19 cellular contexts compared by ENCODE assay signal in the genomic region with DNA sequence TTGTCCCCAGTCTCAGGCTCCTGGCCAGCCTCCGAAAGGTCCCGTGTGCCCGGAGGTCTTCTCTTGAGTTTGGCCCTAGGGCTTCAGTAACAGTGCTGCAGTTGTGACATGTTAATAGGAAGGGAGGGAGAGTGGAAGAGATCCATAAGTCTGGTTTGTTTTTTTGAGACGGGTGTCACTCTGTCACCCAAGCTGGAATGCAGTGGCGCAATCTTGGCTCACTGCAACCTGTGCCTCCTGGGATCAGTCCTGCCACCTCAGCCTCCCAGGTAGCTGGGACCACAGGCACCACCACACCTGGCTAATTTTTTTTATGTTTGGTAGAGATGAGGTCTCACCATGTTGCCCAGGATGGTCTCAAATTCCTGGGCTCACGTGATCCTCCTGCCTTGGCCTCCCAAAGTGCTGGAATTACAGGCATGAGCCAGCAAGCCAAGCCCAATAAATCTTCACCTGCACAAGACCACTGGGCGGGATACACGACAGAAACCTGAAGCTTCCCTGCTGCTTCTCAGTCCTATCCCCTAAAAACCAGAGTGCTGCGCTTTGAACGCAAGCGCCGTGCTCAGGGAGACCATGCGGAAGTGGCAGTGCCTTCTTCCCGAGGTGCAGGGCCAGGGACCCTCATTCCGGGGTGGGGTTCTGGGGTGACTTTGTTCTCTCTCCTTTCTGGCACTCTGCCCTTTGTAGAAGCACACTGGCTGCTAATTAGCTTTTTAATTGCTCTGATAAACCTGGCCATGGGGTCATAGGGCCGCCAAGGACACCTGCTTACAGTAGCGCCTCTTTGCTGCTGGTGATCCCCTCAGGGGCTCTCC. TPM values are rescaled to one million over a fixed set of nuclear protein-coding genes. Genes with fewer than 3 reads are reported as not detected.
DNase-seq lines count a peak whose midpoint lies in the region; ATAC-seq and TF ChIP-seq lines count a peak whose summit lies in the region.
"Had no signal": no experiment of that assay in that cellular context is flagged by ENCODE, and none has a peak within 500 bp of the region (broad histone marks: within the 10 kb centered on the region; RNA-seq: fewer than 3 reads in every experiment).

No MANE protein-coding gene starts in this region.

- peaks cover 29% of the 10 kb centered on the region for H4K20me1 ChIP-seq in SK-N-SH (ENCODE audit: insufficient read depth)

- no peak for TF ChIP-seq CTCF in SK-N-SH (IDR thresholded peaks at IDR 0.05)

- WGBS in SK-N-SH (ENCODE audit: low lambda C conversion rate), result 94% methylated on average over 14 of the region's 17 CpGs

- no peak for ATAC-seq in activated naive CD8-positive, alpha-beta T cell treated with anti-CD3 and anti-CD28 coated beads, Interleukin-2, amount 10 ng/mL, durations not matched to agents 7 days and 5 days (ENCODE audit: low read depth)
- ATAC-seq in activated naive CD8-positive, alpha-beta T cell treated with anti-CD3 and anti-CD28 coated beads, Interleukin-2, amount 50 U/mL, for 24 hours, result no peak
- ATAC-seq in stimulated activated memory B cell treated with anti-CD40 and anti-IgM and Interleukin-4, amounts not matched to agents 10 μg/mL and 1 μg/mL and 100 μg/mL, for 72 hours, result no peak
- ATAC-seq in GM19351 (IDR thresholded peaks at IDR 0.05; ENCODE audit: unreplicated experiment), result no peak

- no peak for TF ChIP-seq EP300 in Ishikawa (IDR thresholded peaks at IDR 0.05; ENCODE audit: borderline replicate concordance)
- no peak for TF ChIP-seq EP300 in SK-N-SH (IDR thresholded peaks at IDR 0.05; ENCODE audit: borderline replicate concordance in 1 of 2, low read depth in 1 of 2, low read length in 1 of 2)

- H3K9me2 ChIP-seq in SK-N-SH, result no peaks in the 10 kb centered on the region

- no peaks in the 10 kb centered on the region for H3K9me3 ChIP-seq in SK-N-SH
- H3K9me3 ChIP-seq: SJCRH30 had no signal

- no peak for TF ChIP-seq POLR2A in erythroblast (IDR thresholded peaks at IDR 0.05; ENCODE audit: low read length)

- H3K9ac ChIP-seq in SK-N-SH, result no peak overlapping the region

- peaks cover 3% of the 10 kb centered on the region for H3F3A ChIP-seq in SK-N-SH (replicated peaks; ENCODE audit: insufficient read depth)

- H3K36me3 ChIP-seq in SK-N-SH (replicated peaks in 1 of 2; ENCODE audit: control insufficient read depth in 1 of 2, insufficient read depth in 2 of 2, low read length in 1 of 2), result peaks cover 0 to 51% of the 10 kb centered on the region in 2 experiments

- H3K27ac ChIP-seq in SK-N-SH (ENCODE audit: low read depth in 2 of 2, low read length in 1 of 2), result no peak overlapping the region
- H3K27ac ChIP-seq: HL-60, PC-9, SJCRH30 had no signal

- H3K4me3 ChIP-seq in SK-N-SH (ENCODE audit: low read depth in 2 of 2, low read length in 1 of 2), result no peak overlapping the region
- H3K4me3 ChIP-seq: PC-9, SJCRH30 had no signal

- H3K9me3 Mint-ChIP-seq in activated naive CD8-positive, alpha-beta T cell treated with anti-CD3 and anti-CD28 coated beads, Interleukin-2, amount 10 ng/mL, durations not matched to agents 7 days and 5 days, result no peaks in the 10 kb centered on the region
- H3K9me3 Mint-ChIP-seq in activated naive CD8-positive, alpha-beta T cell treated with anti-CD3 and anti-CD28 coated beads, Interleukin-2, amount 50 U/mL, for 24 hours, result no peaks in the 10 kb centered on the region
- no peaks in the 10 kb centered on the region for H3K9me3 Mint-ChIP-seq in stimulated activated memory B cell treated with anti-CD40 and anti-IgM and Interleukin-4, amounts not matched to agents 10 μg/mL and 1 μg/mL and 100 μg/mL, for 72 hours
- H3K9me3 Mint-ChIP-seq: IgD-negative memory B cell had no signal

- CTCF ChIA-PET in SK-N-SH (lab: Yijun Ruan, JAX), result interaction anchor here (1.0 kb wide), 2 partner anchors 12 to 163 kb away, joined by 3 to 7 read pairs; a partner anchor contains a TSS

- H3K4me2 ChIP-seq in SK-N-SH, result no peak overlapping the region
- H3K4me2 ChIP-seq: PC-9 had no signal

- POLR2A ChIA-PET in activated naive CD8-positive, alpha-beta T cell treated with anti-CD3 and anti-CD28 coated beads, Interleukin-2, amount 10 ng/mL, durations not matched to agents 7 days and 5 days (lab: Charles Lee), result interaction anchor here (0.5 to 0.9 kb wide), 2 partner anchors 11 to 579 kb away, joined by 3 read pairs; a partner anchor contains a TSS
- POLR2A ChIA-PET in SK-N-SH (lab: Yijun Ruan, JAX), result interaction anchor here (3.5 kb wide), 1 partner anchor 11 kb away, joined by 16 read pairs; a partner anchor contains a TSS

- H3K4me1 Mint-ChIP-seq in activated naive CD8-positive, alpha-beta T cell treated with anti-CD3 and anti-CD28 coated beads, Interleukin-2, amount 10 ng/mL, durations not matched to agents 7 days and 5 days, result no peaks in the 10 kb centered on the region
- peaks cover 3% of the 10 kb centered on the region for H3K4me1 Mint-ChIP-seq in activated naive CD8-positive, alpha-beta T cell treated with anti-CD3 and anti-CD28 coated beads, Interleukin-2, amount 50 U/mL, for 24 hours
- H3K4me1 Mint-ChIP-seq in stimulated activated memory B cell treated with anti-CD40 and anti-IgM and Interleukin-4, amounts not matched to agents 10 μg/mL and 1 μg/mL and 100 μg/mL, for 72 hours, result peaks cover 8% of the 10 kb centered on the region
- H3K4me1 Mint-ChIP-seq: IgD-negative memory B cell had no signal

- DNase-seq in activated naive CD8-positive, alpha-beta T cell treated with anti-CD3 and anti-CD28 coated beads, Interleukin-2, amount 10 ng/mL, durations not matched to agents 7 days and 5 days, result no peak
- no peak for DNase-seq in activated naive CD8-positive, alpha-beta T cell treated with anti-CD3 and anti-CD28 coated beads, Interleukin-2, amount 50 U/mL, for 24 hours
- DNase-seq in left kidney (ENCODE audit: low read depth, low spot score), result peak; percentile 71
- DNase-seq in erythroblast (lab: John Stamatoyannopoulos, UW), result no peak
- no peak for DNase-seq in SK-N-SH
- DNase-seq: C1 segment of cervical spinal cord, DMS79 treated with DMSO at 0.1 percent for 48 hours, Kasumi-1, NCI-H1105, NCI-H187, NCI-H345, NCI-H524 treated with DMSO at 0.1 percent for 48 hours, SJCRH30 had no signal

- no peak overlapping the region for H2AFZ ChIP-seq in SK-N-SH (ENCODE audit: low read depth)
- H2AFZ ChIP-seq: PC-9 had no signal

- H3K27ac Mint-ChIP-seq in activated naive CD8-positive, alpha-beta T cell treated with anti-CD3 and anti-CD28 coated beads, Interleukin-2, amount 10 ng/mL, durations not matched to agents 7 days and 5 days, result peak overlapping the region; percentile 25
- no peak overlapping the region for H3K27ac Mint-ChIP-seq in activated naive CD8-positive, alpha-beta T cell treated with anti-CD3 and anti-CD28 coated beads, Interleukin-2, amount 50 U/mL, for 24 hours
- H3K27ac Mint-ChIP-seq in stimulated activated memory B cell treated with anti-CD40 and anti-IgM and Interleukin-4, amounts not matched to agents 10 μg/mL and 1 μg/mL and 100 μg/mL, for 72 hours, result peak overlapping the region; percentile 73

- H3K4me3 Mint-ChIP-seq in activated naive CD8-positive, alpha-beta T cell treated with anti-CD3 and anti-CD28 coated beads, Interleukin-2, amount 10 ng/mL, durations not matched to agents 7 days and 5 days, result no peak overlapping the region
- no peak overlapping the region for H3K4me3 Mint-ChIP-seq in activated naive CD8-positive, alpha-beta T cell treated with anti-CD3 and anti-CD28 coated beads, Interleukin-2, amount 50 U/mL, for 24 hours
- no peak overlapping the region for H3K4me3 Mint-ChIP-seq in stimulated activated memory B cell treated with anti-CD40 and anti-IgM and Interleukin-4, amounts not matched to agents 10 μg/mL and 1 μg/mL and 100 μg/mL, for 72 hours
- H3K4me3 Mint-ChIP-seq: IgD-negative memory B cell had no signal

- no peaks in the 10 kb centered on the region for H3K4me1 ChIP-seq in SK-N-SH (ENCODE audit: control insufficient read depth in 1 of 2, insufficient read depth in 2 of 2, low read depth in 1 of 2, low read length in 1 of 2)

- H3K27me3 Mint-ChIP-seq in activated naive CD8-positive, alpha-beta T cell treated with anti-CD3 and anti-CD28 coated beads, Interleukin-2, amount 10 ng/mL, durations not matched to agents 7 days and 5 days, result no peaks in the 10 kb centered on the region
- H3K27me3 Mint-ChIP-seq in activated naive CD8-positive, alpha-beta T cell treated with anti-CD3 and anti-CD28 coated beads, Interleukin-2, amount 50 U/mL, for 24 hours, result no peaks in the 10 kb centered on the region
- no peaks in the 10 kb centered on the region for H3K27me3 Mint-ChIP-seq in stimulated activated memory B cell treated with anti-CD40 and anti-IgM and Interleukin-4, amounts not matched to agents 10 μg/mL and 1 μg/mL and 100 μg/mL, for 72 hours
- H3K27me3 Mint-ChIP-seq: IgD-negative memory B cell had no signal

- TF ChIP-seq RAD21 in Ishikawa (IDR thresholded peaks at IDR 0.05; ENCODE audit: low read depth) (no peak), SK-N-SH (IDR thresholded peaks at IDR 0.05; ENCODE audit: low read length) (no peak)

- no peaks in the 10 kb centered on the region for H3K27me3 ChIP-seq in SK-N-SH (ENCODE audit: insufficient read depth)
- H3K27me3 ChIP-seq: SJCRH30 had no signal

- peaks cover 18% of the 10 kb centered on the region for H3K36me3 Mint-ChIP-seq in activated naive CD8-positive, alpha-beta T cell treated with anti-CD3 and anti-CD28 coated beads, Interleukin-2, amount 10 ng/mL, durations not matched to agents 7 days and 5 days
- H3K36me3 Mint-ChIP-seq in activated naive CD8-positive, alpha-beta T cell treated with anti-CD3 and anti-CD28 coated beads, Interleukin-2, amount 50 U/mL, for 24 hours (ENCODE audit: low read depth), result peaks cover 9% of the 10 kb centered on the region
- H3K36me3 Mint-ChIP-seq in stimulated activated memory B cell treated with anti-CD40 and anti-IgM and Interleukin-4, amounts not matched to agents 10 μg/mL and 1 μg/mL and 100 μg/mL, for 72 hours, result peaks cover 14% of the 10 kb centered on the region
- H3K36me3 Mint-ChIP-seq: IgD-negative memory B cell had no signal

- peaks cover 34% of the 10 kb centered on the region for H3K79me2 ChIP-seq in SK-N-SH (ENCODE audit: insufficient read depth)

RNA-seq across cellular contexts. Expression of a gene that starts 10.9 kb away (rescaled TPM):
- 10 to 100 TPM; 50.2 to 51.8 TPM for total RNA-seq in activated naive CD8-positive, alpha-beta T cell treated with anti-CD3 and anti-CD28 coated beads, Interleukin-2, amount 10 ng/mL, durations not matched to agents 7 days and 5 days
- 69.9 and 73.0 TPM in 2 replicates for polyA plus RNA-seq in SK-N-SH (2012; rRNA removed)
- 32.5 and 56.2 TPM in 2 replicates for polyA plus RNA-seq in SK-N-SH (2012; cell fraction: cytosol; rRNA removed)
- polyA plus RNA-seq in SK-N-SH (2012; cell fraction: nucleus; rRNA removed), result 95.4 and 106 TPM in 2 replicates

RNA-seq across cellular contexts. Expression of a gene that starts 18.0 kb away (rescaled TPM):
- total RNA-seq in activated naive CD8-positive, alpha-beta T cell treated with anti-CD3 and anti-CD28 coated beads, Interleukin-2, amount 10 ng/mL, durations not matched to agents 7 days and 5 days, result under 1 TPM; 0.40 to 0.69 TPM
- polyA plus RNA-seq in SK-N-SH (2012; rRNA removed), result 14.3 and 19.5 TPM in 2 replicates
- polyA plus RNA-seq in SK-N-SH (2012; cell fraction: cytosol; rRNA removed), result 4.5 and 6.2 TPM in 2 replicates
- polyA plus RNA-seq in SK-N-SH (2012; cell fraction: nucleus; rRNA removed), result 102 and 121 TPM in 2 replicates

RNA-seq across cellular contexts. Expression of a gene that starts 29.9 kb away (rescaled TPM):
- total RNA-seq in activated naive CD8-positive, alpha-beta T cell treated with anti-CD3 and anti-CD28 coated beads, Interleukin-2, amount 10 ng/mL, durations not matched to agents 7 days and 5 days, result 1 to 10 TPM in 1 of 2 experiments, under 1 TPM in 1; 0.88 to 1.1 TPM
- 1.4 and 1.7 TPM in 2 replicates for polyA plus RNA-seq in SK-N-SH (2012; rRNA removed)
- 0.22 and 0.43 TPM in 2 replicates for polyA plus RNA-seq in SK-N-SH (2012; cell fraction: cytosol; rRNA removed)
- polyA plus RNA-seq in SK-N-SH (2012; cell fraction: nucleus; rRNA removed), result 8.7 and 11.6 TPM in 2 replicates
- polyA plus RNA-seq: IgD-negative memory B cell had no signal

RNA-seq across cellular contexts. Expression of a gene that starts 30.8 kb away (rescaled TPM):
- total RNA-seq in activated naive CD8-positive, alpha-beta T cell treated with anti-CD3 and anti-CD28 coated beads, Interleukin-2, amount 10 ng/mL, durations not matched to agents 7 days and 5 days, result 10 to 100 TPM; 95.5 to 97.3 TPM
- 39.8 and 47.4 TPM in 2 replicates for polyA plus RNA-seq in SK-N-SH (2012; rRNA removed)
- polyA plus RNA-seq in SK-N-SH (2012; cell fraction: cytosol; rRNA removed), result 10.3 and 21.4 TPM in 2 replicates
- polyA plus RNA-seq in SK-N-SH (2012; cell fraction: nucleus; rRNA removed), result 292 and 443 TPM in 2 replicates

RNA-seq across cellular contexts. Expression of a gene that starts 38.8 kb away (rescaled TPM):
- total RNA-seq in activated naive CD8-positive, alpha-beta T cell treated with anti-CD3 and anti-CD28 coated beads, Interleukin-2, amount 10 ng/mL, durations not matched to agents 7 days and 5 days, result 10 to 100 TPM; 32.1 to 33.1 TPM
- 70.3 and 85.4 TPM in 2 replicates for polyA plus RNA-seq in SK-N-SH (2012; rRNA removed)
- 37.7 and 67.4 TPM in 2 replicates for polyA plus RNA-seq in SK-N-SH (2012; cell fraction: cytosol; rRNA removed)
- 156 and 226 TPM in 2 replicates for polyA plus RNA-seq in SK-N-SH (2012; cell fraction: nucleus; rRNA removed)
